ENCODE assay signal across 15 cellular contexts in genomic region chr5:172678902-172679301, GRCh38. TPM values are rescaled to one million over a fixed set of nuclear protein-coding genes. Genes with fewer than 3 reads are reported as not detected.
DNase-seq lines count a peak whose midpoint lies in the region; ATAC-seq and TF ChIP-seq lines count a peak whose summit lies in the region.
"Had no signal": no experiment of that assay in that cellular context is flagged by ENCODE, and none has a peak within 500 bp of the region (broad histone marks: within the 10 kb centered on the region; RNA-seq: fewer than 3 reads in every experiment).

No MANE protein-coding gene starts in this region.

- 38 to 42% methylated on average over 7 of the region's 7 CpGs for WGBS in body of pancreas, 2 donors

- H3K4me1 ChIP-seq in body of pancreas: peaks cover 7% of the 10 kb centered on the region

- no peaks in the 10 kb centered on the region for H3K9me3 ChIP-seq in body of pancreas
- H3K9me3 ChIP-seq: testis had no signal

- peak; percentile 52 for ATAC-seq in body of pancreas

- H3K4me3 ChIP-seq in body of pancreas: no peak overlapping the region
- H3K4me3 ChIP-seq: testis had no signal

- no peak for TF ChIP-seq POLR2A in body of pancreas (IDR thresholded peaks at IDR 0.05)

- H3K27me3 ChIP-seq in body of pancreas: no peaks in the 10 kb centered on the region
- H3K27me3 ChIP-seq: testis had no signal

- no peaks in the 10 kb centered on the region for H3K36me3 ChIP-seq in body of pancreas (replicated peaks in 1 of 2; ENCODE audit: insufficient read depth in 1 of 2, low read depth in 2 of 2)

- DNase-seq in DMS 273 (lab: John Stamatoyannopoulos, UW; ENCODE audit: unreplicated experiment): peak; percentile 29
- no peak for DNase-seq in DMS 273 treated with DMSO at 0.1 percent for 48 hours (lab: John Stamatoyannopoulos, UW)
- peak in 3 of 4 donors; percentile 37 to 61 (median 60) for DNase-seq in body of pancreas
- peak; percentile 52 for DNase-seq in left kidney (ENCODE audit: low read depth, low spot score)
- DNase-seq in superior temporal gyrus (ENCODE audit: extremely low spot score): peak; percentile 77
- DNase-seq in stimulated activated CD4-positive, alpha-beta T cell treated with anti-CD3 and anti-CD28 coated beads, Interleukin-4, amount 100 ng/mL, for 1 hour: no peak
- DNase-seq in activated CD4-positive, alpha-beta T cell treated with anti-CD3 and anti-CD28 coated beads, Interleukin-2, amount 50 U/mL, for 1 hour: no peak
- DNase-seq in iPS-NIHi7 (ENCODE audit: extremely low spot score): no peak
- DNase-seq: activated CD4-positive, alpha-beta T cell treated with anti-CD3 and anti-CD28 coated beads, Interleukin-2, amount 50 U/mL, for 4 hours; activated naive CD4-positive, alpha-beta T cell treated with anti-CD3 and anti-CD28 coated beads, Interleukin-2, amount 50 U/mL, for 16 hours; effector CD8-positive, alpha-beta T cell; IMR-90; NCI-H446 treated with DMSO at 0.1 percent for 48 hours; testis had no signal

- no peak overlapping the region for H3K27ac ChIP-seq in body of pancreas
- H3K27ac ChIP-seq: 22Rv1, testis had no signal

- intact Hi-C loops in body of pancreas (cut with DNase I): no loop called here

- TF ChIP-seq CTCF in body of pancreas (IDR thresholded peaks at IDR 0.05): no peak

RNA-seq across cellular contexts. Expression of gene NEURL1B, which starts 37.8 kb away (rescaled TPM):
- total RNA-seq in body of pancreas: 10 to 100 TPM in 1 of 2 donors, 1 to 10 TPM in 1; 9.9 to 12.2 TPM

Comparison
In these comparisons a context has a peak if more than half of its experiments do, and no peak if none do; other contexts are left out.
1. DNase-seq: peak in DMS 273 (single experiment), body of pancreas (3 of 4), left kidney (single experiment) and superior temporal gyrus (single experiment); none in DMS 273 treated with DMSO at 0.1 percent for 48 hours (single experiment), stimulated activated CD4-positive, alpha-beta T cell treated with anti-CD3 and anti-CD28 coated beads, Interleukin-4, amount 100 ng/mL, for 1 hour (single experiment), activated CD4-positive, alpha-beta T cell treated with anti-CD3 and anti-CD28 coated beads, Interleukin-2, amount 50 U/mL, for 1 hour (single experiment) and iPS-NIHi7 (single experiment).